In the genomic region with DNA sequence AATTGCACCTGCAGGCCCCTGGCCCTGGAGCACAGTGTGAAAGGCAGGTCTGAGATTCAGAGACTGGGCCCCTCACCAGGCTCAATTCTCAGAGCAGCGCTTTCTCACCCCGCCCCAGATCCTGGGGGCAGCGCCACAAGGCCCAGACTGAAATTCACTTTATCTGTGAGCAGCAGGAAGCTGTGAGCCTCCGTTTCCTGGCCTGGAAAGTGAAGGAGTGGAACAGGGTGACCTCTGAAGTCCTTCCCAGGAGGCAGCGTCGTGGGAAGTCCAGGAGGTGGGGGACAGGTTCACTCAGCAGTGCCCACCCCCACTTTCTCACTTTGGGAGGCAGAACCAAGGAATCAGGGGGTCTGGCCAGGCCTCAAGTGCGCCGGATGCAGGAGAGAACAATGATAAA, we compare ENCODE assay signal across 19 cellular contexts.
"Had no signal": no experiment of that assay in that cellular context is flagged by ENCODE, and none has a peak within 500 bp of the region (broad histone marks: within the 10 kb centered on the region; RNA-seq: fewer than 3 reads in every experiment).

No MANE protein-coding gene starts in this region.

- H3K27ac ChIP-seq: brain microvascular endothelial cell, vagina, VCaP had no signal

- H3K36me3 ChIP-seq: brain microvascular endothelial cell, vagina had no signal

- H3K27ac Mint-ChIP-seq: activated CD4-positive, alpha-beta memory T cell treated with anti-CD3 and anti-CD28 coated beads for 36 hours; activated naive CD8-positive, alpha-beta T cell; activated T-helper 2 cell treated with anti-CD3 and anti-CD28 coated beads, Interferon-gamma antibody, Interleukin-2, Interleukin-4, amounts not matched to agents 10 μg/mL and 5 μg/mL and 100 μg/mL, durations not matched to agents 14 hours and 24 hours and 36 hours; naive thymus-derived CD4-positive, alpha-beta T cell; stimulated activated naive CD8-positive, alpha-beta T cell treated with anti-CD3 and anti-CD28 coated beads, Interleukin-15, amount 100 ng/mL, for 72 hours had no signal

- H3K36me3 Mint-ChIP-seq: activated CD4-positive, alpha-beta memory T cell treated with anti-CD3 and anti-CD28 coated beads for 36 hours had no signal

- H3K9me3 ChIP-seq: vagina had no signal

- H3K4me3 ChIP-seq: lung, vagina had no signal

- ATAC-seq: esophagus mucosa; naive thymus-derived CD4-positive, alpha-beta T cell; stimulated activated naive CD8-positive, alpha-beta T cell treated with anti-CD3 and anti-CD28 coated beads, Interleukin-15, amount 100 ng/mL, for 72 hours had no signal

- H3K4me1 Mint-ChIP-seq: naive thymus-derived CD4-positive, alpha-beta T cell; stimulated activated naive CD8-positive, alpha-beta T cell treated with anti-CD3 and anti-CD28 coated beads, Interleukin-15, amount 100 ng/mL, for 72 hours had no signal

- DNase-seq: amygdala; brain microvascular endothelial cell; cerebellar nuclear complex; dermis blood vessel endothelial cell; hippocampal formation; kidney glomerular epithelial cell; naive thymus-derived CD4-positive, alpha-beta T cell; nucleus accumbens; stimulated activated CD4-positive, alpha-beta T cell treated with anti-CD3 and anti-CD28 coated beads, Interleukin-15, amount 100 ng/mL, for 24 hours; stimulated activated CD4-positive, alpha-beta T cell treated with anti-CD3 and anti-CD28 coated beads, Interleukin-4, amount 100 ng/mL, for 4 hours; stimulated activated naive CD8-positive, alpha-beta T cell treated with anti-CD3 and anti-CD28 coated beads, Interleukin-15, amount 100 ng/mL, for 72 hours; T-helper 9 cell had no signal

- H3K4me3 Mint-ChIP-seq: activated CD4-positive, alpha-beta memory T cell treated with anti-CD3 and anti-CD28 coated beads for 36 hours; activated naive CD8-positive, alpha-beta T cell; naive thymus-derived CD4-positive, alpha-beta T cell; stimulated activated naive CD8-positive, alpha-beta T cell treated with anti-CD3 and anti-CD28 coated beads, Interleukin-15, amount 100 ng/mL, for 72 hours had no signal

- H3K27me3 ChIP-seq: brain microvascular endothelial cell, vagina had no signal

- H3K27me3 Mint-ChIP-seq: activated CD4-positive, alpha-beta memory T cell treated with anti-CD3 and anti-CD28 coated beads for 36 hours had no signal

- H3K9me3 Mint-ChIP-seq: activated T-helper 2 cell treated with anti-CD3 and anti-CD28 coated beads, Interferon-gamma antibody, Interleukin-2, Interleukin-4, amounts not matched to agents 10 μg/mL and 5 μg/mL and 100 μg/mL, durations not matched to agents 14 hours and 24 hours and 36 hours had no signal
